Comparison of ENCODE assay signal across 26 cellular contexts in genomic region chr12:102690267-102690666, GRCh38.
DNase-seq lines count a peak whose midpoint lies in the region; ATAC-seq and TF ChIP-seq lines count a peak whose summit lies in the region.
"Had no signal": no experiment of that assay in that cellular context is flagged by ENCODE, and none has a peak within 500 bp of the region (broad histone marks: within the 10 kb centered on the region; RNA-seq: fewer than 3 reads in every experiment).

No MANE protein-coding gene starts in this region.

- peak overlapping the region; percentile 21 for H3K27ac Mint-ChIP-seq in Calu3 (ENCODE audit: unreplicated experiment)
- H3K27ac Mint-ChIP-seq in progenitor cell of endocrine pancreas = peak overlapping the region; percentile 63
- H3K27ac Mint-ChIP-seq: CD4-positive, alpha-beta memory T cell had no signal

- H3K27ac ChIP-seq in smooth muscle cell (ENCODE audit: low read depth) = no peak overlapping the region
- H3K27ac ChIP-seq: SJCRH30 had no signal

- no TSS peak for BruUV-seq in Calu3 (replicated peaks; lab: Mats Ljungman, UMichigan)

- no peak overlapping the region for H2AFZ ChIP-seq in smooth muscle cell (ENCODE audit: low read depth)

- H3K36me3 Mint-ChIP-seq in Calu3 (ENCODE audit: insufficient read depth, unreplicated experiment) (no peaks in the 10 kb centered on the region), progenitor cell of endocrine pancreas (ENCODE audit: insufficient read depth) (no peaks in the 10 kb centered on the region)
- H3K36me3 Mint-ChIP-seq: CD4-positive, alpha-beta memory T cell had no signal

- H3K27me3 Mint-ChIP-seq in Calu3 (ENCODE audit: unreplicated experiment) (no peaks in the 10 kb centered on the region), progenitor cell of endocrine pancreas (peaks cover 5% of the 10 kb centered on the region)

- H3F3A ChIP-seq in smooth muscle cell (ENCODE audit: low read depth) = no peaks in the 10 kb centered on the region

- H4K20me1 ChIP-seq in smooth muscle cell (ENCODE audit: low read depth) = no peaks in the 10 kb centered on the region

- intact Hi-C loops in Calu3 (cut with micrococcal nuclease; ENCODE audit: unreplicated experiment) = loop anchor here (1.0 to 5.0 kb wide), 3 partner anchors 17 to 128 kb away; no protein-coding TSS in a partner anchor

- peak; percentile 53 for DNase-seq in Calu3
- peak; percentile 68 for DNase-seq in globus pallidus (ENCODE audit: low spot score)
- DNase-seq in progenitor cell of endocrine pancreas (ENCODE audit: low spot score, unreplicated experiment) = no peak
- DNase-seq in NCI-H187 treated with DMSO at 0.1 percent for 48 hours (lab: John Stamatoyannopoulos, UW) = no peak
- no peak for DNase-seq in smooth muscle cell (lab: John Stamatoyannopoulos, UW; ENCODE audit: unreplicated experiment)
- no peak for DNase-seq in left lobe of liver (ENCODE audit: low spot score)
- DNase-seq: AML-193; C1 segment of cervical spinal cord; Caco-2; CD4-positive, alpha-beta memory T cell; DMS 273 treated with DMSO at 0.1 percent for 48 hours; DMS79; EL; GDM1; Karpas-422; NCI-H1092 treated with DMSO at 0.1 percent for 48 hours; NCI-H1436; NCI-H187; NCI-H2171 treated with DMSO at 0.1 percent for 48 hours; NCI-H524; NCI-H748 treated with DMSO at 0.1 percent for 48 hours; PC-3 had no signal

- no peaks in the 10 kb centered on the region for H3K79me2 ChIP-seq in smooth muscle cell (ENCODE audit: low read depth)

- H3K4me1 Mint-ChIP-seq in Calu3 (ENCODE audit: low read depth, unreplicated experiment) = peaks cover 40% of the 10 kb centered on the region
- H3K4me1 Mint-ChIP-seq in progenitor cell of endocrine pancreas (ENCODE audit: low read depth) = peaks cover 21% of the 10 kb centered on the region
- H3K4me1 Mint-ChIP-seq: CD4-positive, alpha-beta memory T cell had no signal

- no peaks in the 10 kb centered on the region for H3K9me3 ChIP-seq in smooth muscle cell (replicated peaks; ENCODE audit: low read depth)
- H3K9me3 ChIP-seq: Caco-2, SJCRH30 had no signal

- no peak for TF ChIP-seq CTCF in Calu3 (IDR thresholded peaks at IDR 0.05; ENCODE audit: unreplicated experiment)
- TF ChIP-seq CTCF in progenitor cell of endocrine pancreas (IDR thresholded peaks at IDR 0.05; ENCODE audit: unreplicated experiment) = no peak
- TF ChIP-seq CTCF in smooth muscle cell (IDR thresholded peaks at IDR 0.05; ENCODE audit: borderline replicate concordance, insufficient read depth, poor library complexity, severe bottlenecking) = no peak

- H3K4me3 ChIP-seq in smooth muscle cell = no peak overlapping the region
- H3K4me3 ChIP-seq: SJCRH30 had no signal

- peak overlapping the region; percentile 2 for H3K4me3 Mint-ChIP-seq in Calu3 (ENCODE audit: low read depth, unreplicated experiment)
- no peak overlapping the region for H3K4me3 Mint-ChIP-seq in progenitor cell of endocrine pancreas (ENCODE audit: low read depth)
- H3K4me3 Mint-ChIP-seq: CD4-positive, alpha-beta memory T cell had no signal

- CTCF ChIA-PET in Calu3 (lab: Charles Lee) = interaction anchor here (0.7 to 1.3 kb wide), 2 partner anchors 12 to 167 kb away, joined by 3 to 4 read pairs; no protein-coding TSS in a partner anchor

- ATAC-seq in left lobe of liver = no peak
- ATAC-seq in HG03280 (IDR thresholded peaks at IDR 0.05; ENCODE audit: unreplicated experiment) = no peak
- ATAC-seq: HepG2, PC-3, Right ventricle myocardium inferior had no signal

- no peak overlapping the region for H3K4me2 ChIP-seq in smooth muscle cell

- no peaks in the 10 kb centered on the region for H3K27me3 ChIP-seq in smooth muscle cell (ENCODE audit: low read depth)
- H3K27me3 ChIP-seq: SJCRH30 had no signal

- WGBS in smooth muscle cell (ENCODE audit: low lambda C conversion rate) = 89% methylated on average over 2 of the region's 2 CpGs

- no peak overlapping the region for H3K9ac ChIP-seq in smooth muscle cell (ENCODE audit: low read depth)

- H3K36me3 ChIP-seq in smooth muscle cell (ENCODE audit: low read depth) = no peaks in the 10 kb centered on the region
- H3K36me3 ChIP-seq: SJCRH30 had no signal

- no peaks in the 10 kb centered on the region for H3K4me1 ChIP-seq in smooth muscle cell (ENCODE audit: low read depth)
- H3K4me1 ChIP-seq: SJCRH30 had no signal

- H3K9me3 Mint-ChIP-seq in Calu3 (ENCODE audit: low read depth, unreplicated experiment) (peaks cover 3% of the 10 kb centered on the region), progenitor cell of endocrine pancreas (ENCODE audit: low read depth) (no peaks in the 10 kb centered on the region)

Comparison
In these comparisons a context has a peak if more than half of its experiments do, and no peak if none do; other contexts are left out.
1. DNase-seq: peak in Calu3 (single experiment) and globus pallidus (single experiment); none in progenitor cell of endocrine pancreas (single experiment), NCI-H187 treated with DMSO at 0.1 percent for 48 hours (single experiment), smooth muscle cell (single experiment) and left lobe of liver (single experiment).